8 cellular contexts compared by ENCODE assay signal in the genomic region with DNA sequence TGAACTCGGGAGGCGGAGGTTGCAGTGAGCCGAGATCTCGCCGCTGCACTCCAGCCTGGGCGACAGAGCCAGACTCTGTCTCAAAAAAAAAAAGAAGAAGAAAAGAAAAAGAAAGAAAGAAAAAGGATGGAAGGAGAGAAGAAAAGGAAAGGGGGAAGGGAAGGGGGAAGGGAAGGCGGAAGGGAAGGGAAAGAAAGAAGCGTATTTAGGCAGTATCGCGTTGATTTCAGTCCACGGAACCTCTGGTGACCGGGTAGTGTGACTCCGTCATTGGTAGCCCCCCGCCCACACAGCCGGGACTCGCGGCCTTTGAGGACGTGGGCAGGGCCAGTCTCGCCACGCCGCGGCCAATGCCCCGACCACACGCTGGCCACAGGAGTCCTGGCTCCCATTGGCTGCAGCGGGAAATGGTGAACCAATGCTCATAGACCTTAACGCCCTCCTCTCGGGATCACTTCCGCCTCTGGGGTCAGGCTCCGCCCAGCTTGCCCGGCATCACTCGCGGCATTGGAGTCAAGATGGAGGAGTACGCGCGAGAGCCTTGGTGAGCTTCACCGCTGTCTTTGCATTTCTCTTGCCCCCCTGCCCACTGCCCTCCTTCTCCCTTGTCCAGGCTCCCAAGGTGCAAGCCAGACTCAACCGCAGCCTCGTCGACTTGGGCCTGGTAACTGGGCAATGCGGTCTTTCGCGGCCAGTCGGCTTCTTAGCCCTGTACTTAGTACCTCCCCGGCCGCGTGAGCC. TPM values are rescaled to one million over a fixed set of nuclear protein-coding genes. Genes with fewer than 3 reads are reported as not detected.
DNase-seq lines count a peak whose midpoint lies in the region; ATAC-seq and TF ChIP-seq lines count a peak whose summit lies in the region.

A gene (plus strand): TSS at position 495 of the 741 bp plus-strand sequence. CDS start 24 bp downstream, at position 519.

- H3K4me2 ChIP-seq in SK-N-SH = peak within 1 kb of the TSS; percentile 80

- H3K9me2 ChIP-seq in SK-N-SH = no peaks in the 10 kb centered on the region

- peak; percentile 11 to 90 for TF ChIP-seq POLR2A in suprapubic skin (IDR thresholded peaks at IDR 0.05)

- TF ChIP-seq EP300 in SK-N-SH (IDR thresholded peaks at IDR 0.05; ENCODE audit: borderline replicate concordance in 1 of 2, low read depth in 1 of 2, low read length in 1 of 2) = no peak
- no peak for TF ChIP-seq EP300 in suprapubic skin (IDR thresholded peaks at IDR 0.05)

- CTCF ChIA-PET in SK-N-SH (lab: Yijun Ruan, JAX) = interaction anchor here (0.9 to 6.4 kb wide), 5 partner anchors 9 to 60 kb away, joined by 3 to 49 read pairs (median 4); a partner anchor contains a TSS

- H3K4me3 ChIP-seq in SK-N-SH (ENCODE audit: low read depth in 2 of 2, low read length in 1 of 2) (peak within 1 kb of the TSS; percentile 84 to 98), suprapubic skin (peak within 1 kb of the TSS; percentile 95)

- peaks cover 19 to 26% of the 10 kb centered on the region in 2 experiments for H3K36me3 ChIP-seq in SK-N-SH (replicated peaks in 1 of 2; ENCODE audit: control insufficient read depth in 1 of 2, insufficient read depth in 2 of 2, low read length in 1 of 2)
- peaks cover 27% of the 10 kb centered on the region for H3K36me3 ChIP-seq in suprapubic skin

- H3K9ac ChIP-seq in SK-N-SH = peak within 1 kb of the TSS; percentile 94

- peaks cover 10% of the 10 kb centered on the region for H4K20me1 ChIP-seq in SK-N-SH (ENCODE audit: insufficient read depth)

- peaks cover 0 to 3% of the 10 kb centered on the region in 2 experiments; a peak in 2 of 4 replicates for H3K4me1 ChIP-seq in SK-N-SH (ENCODE audit: control insufficient read depth in 1 of 2, insufficient read depth in 2 of 2, low read depth in 1 of 2, low read length in 1 of 2)
- peaks cover 22% of the 10 kb centered on the region for H3K4me1 ChIP-seq in suprapubic skin

- H3K27me3 ChIP-seq in SK-N-SH (ENCODE audit: insufficient read depth) = no peaks in the 10 kb centered on the region
- H3K27me3 ChIP-seq in suprapubic skin = no peaks in the 10 kb centered on the region

- DNase-seq in GM04504 (ENCODE audit: low read depth) = peak; percentile 98
- peak; percentile 99 for DNase-seq in NCI-H1048 (lab: John Stamatoyannopoulos, UW)
- peak; percentile 94 for DNase-seq in SK-N-SH
- peak; percentile 94 for DNase-seq in activated naive CD4-positive, alpha-beta T cell treated with anti-CD3 and anti-CD28 coated beads, Interleukin-2, amount 50 U/mL, for 16 hours
- peak; percentile 98 for DNase-seq in globus pallidus (ENCODE audit: low spot score)
- peak; percentile 62 to 99 (median 95) for DNase-seq in nucleus accumbens (lab: John Stamatoyannopoulos, UW)
- DNase-seq in suprapubic skin (ENCODE audit: low spot score in 2 of 2) = peak; percentile 98

- WGBS in SK-N-SH (ENCODE audit: low lambda C conversion rate) = 2% methylated on average over 32 of the region's 46 CpGs
- WGBS in suprapubic skin = under 1% methylated on average over 34 of the region's 46 CpGs

- TF ChIP-seq RAD21 in SK-N-SH (IDR thresholded peaks at IDR 0.05; ENCODE audit: low read length) = no peak

- H2AFZ ChIP-seq in SK-N-SH (ENCODE audit: low read depth) = peak within 1 kb of the TSS; percentile 98

- ATAC-seq in HG02571 (IDR thresholded peaks at IDR 0.05; ENCODE audit: unreplicated experiment) = peak; percentile 100

- TF ChIP-seq CTCF in SK-N-SH (IDR thresholded peaks at IDR 0.05) (no peak), suprapubic skin (IDR thresholded peaks at IDR 0.05) (no peak)

- peaks cover 57% of the 10 kb centered on the region for H3K79me2 ChIP-seq in SK-N-SH (ENCODE audit: insufficient read depth)

- peak within 1 kb of the TSS; percentile 81 to 94 for H3K27ac ChIP-seq in SK-N-SH (ENCODE audit: low read depth in 2 of 2, low read length in 1 of 2)
- H3K27ac ChIP-seq in suprapubic skin = peak within 1 kb of the TSS; percentile 88

- H3K9me3 ChIP-seq in SK-N-SH (no peaks in the 10 kb centered on the region), suprapubic skin (no peaks in the 10 kb centered on the region)

- H3F3A ChIP-seq in SK-N-SH (replicated peaks; ENCODE audit: insufficient read depth) = peaks cover 11% of the 10 kb centered on the region

- POLR2A ChIA-PET in SK-N-SH (lab: Yijun Ruan, JAX) = interaction anchor here (0.6 to 1.2 kb wide), 6 partner anchors 9 to 63 kb away, joined by 3 to 6 read pairs (median 3); a partner anchor contains a TSS

TF ChIP-seq in SK-N-SH, 30 proteins besides CTCF, POLR2A, EP300 and RAD21 (continues in another document):
- TF ChIP-seq, protein P1, sequence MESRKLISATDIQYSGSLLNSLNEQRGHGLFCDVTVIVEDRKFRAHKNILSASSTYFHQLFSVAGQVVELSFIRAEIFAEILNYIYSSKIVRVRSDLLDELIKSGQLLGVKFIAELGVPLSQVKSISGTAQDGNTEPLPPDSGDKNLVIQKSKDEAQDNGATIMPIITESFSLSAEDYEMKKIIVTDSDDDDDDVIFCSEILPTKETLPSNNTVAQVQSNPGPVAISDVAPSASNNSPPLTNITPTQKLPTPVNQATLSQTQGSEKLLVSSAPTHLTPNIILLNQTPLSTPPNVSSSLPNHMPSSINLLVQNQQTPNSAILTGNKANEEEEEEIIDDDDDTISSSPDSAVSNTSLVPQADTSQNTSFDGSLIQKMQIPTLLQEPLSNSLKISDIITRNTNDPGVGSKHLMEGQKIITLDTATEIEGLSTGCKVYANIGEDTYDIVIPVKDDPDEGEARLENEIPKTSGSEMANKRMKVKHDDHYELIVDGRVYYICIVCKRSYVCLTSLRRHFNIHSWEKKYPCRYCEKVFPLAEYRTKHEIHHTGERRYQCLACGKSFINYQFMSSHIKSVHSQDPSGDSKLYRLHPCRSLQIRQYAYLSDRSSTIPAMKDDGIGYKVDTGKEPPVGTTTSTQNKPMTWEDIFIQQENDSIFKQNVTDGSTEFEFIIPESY (IDR thresholded peaks at IDR 0.05; ENCODE audit: borderline replicate concordance, low read depth) = peak; percentile 90
- TF ChIP-seq FOXJ3 (CRISPR knock-in tag; IDR thresholded peaks at IDR 0.05) (no peak), SIN3A (IDR thresholded peaks at IDR 0.05; ENCODE audit: borderline replicate concordance, low read depth, low read length) (peak; percentile 81; the same call in 1 of the 2 replicates), MEF2A (IDR thresholded peaks at IDR 0.05; ENCODE audit: borderline replicate concordance, low read depth) (no peak), RXRA (IDR thresholded peaks at IDR 0.05; ENCODE audit: borderline replicate concordance, low read depth) (no peak), RFX5 (IDR thresholded peaks at IDR 0.05; ENCODE audit: low read length) (peak; percentile 71), GABPA (IDR thresholded peaks at IDR 0.05; ENCODE audit: low read depth) (peak; percentile 87), POLR2AphosphoS5 (IDR thresholded peaks at IDR 0.05; ENCODE audit: low read depth, low read length) (peak; percentile 96), NRF1 (IDR thresholded peaks at IDR 0.05; ENCODE audit: low read depth, low read length) (no peak), TEAD4 (IDR thresholded peaks at IDR 0.05; ENCODE audit: borderline replicate concordance, insufficient read depth) (no peak), EZH2phosphoT487 (IDR thresholded peaks at IDR 0.05; ENCODE audit: borderline replicate concordance, low read depth) (no peak), RCOR1 (IDR thresholded peaks at IDR 0.05; ENCODE audit: low read length) (no peak)
- TF ChIP-seq, protein P2, sequence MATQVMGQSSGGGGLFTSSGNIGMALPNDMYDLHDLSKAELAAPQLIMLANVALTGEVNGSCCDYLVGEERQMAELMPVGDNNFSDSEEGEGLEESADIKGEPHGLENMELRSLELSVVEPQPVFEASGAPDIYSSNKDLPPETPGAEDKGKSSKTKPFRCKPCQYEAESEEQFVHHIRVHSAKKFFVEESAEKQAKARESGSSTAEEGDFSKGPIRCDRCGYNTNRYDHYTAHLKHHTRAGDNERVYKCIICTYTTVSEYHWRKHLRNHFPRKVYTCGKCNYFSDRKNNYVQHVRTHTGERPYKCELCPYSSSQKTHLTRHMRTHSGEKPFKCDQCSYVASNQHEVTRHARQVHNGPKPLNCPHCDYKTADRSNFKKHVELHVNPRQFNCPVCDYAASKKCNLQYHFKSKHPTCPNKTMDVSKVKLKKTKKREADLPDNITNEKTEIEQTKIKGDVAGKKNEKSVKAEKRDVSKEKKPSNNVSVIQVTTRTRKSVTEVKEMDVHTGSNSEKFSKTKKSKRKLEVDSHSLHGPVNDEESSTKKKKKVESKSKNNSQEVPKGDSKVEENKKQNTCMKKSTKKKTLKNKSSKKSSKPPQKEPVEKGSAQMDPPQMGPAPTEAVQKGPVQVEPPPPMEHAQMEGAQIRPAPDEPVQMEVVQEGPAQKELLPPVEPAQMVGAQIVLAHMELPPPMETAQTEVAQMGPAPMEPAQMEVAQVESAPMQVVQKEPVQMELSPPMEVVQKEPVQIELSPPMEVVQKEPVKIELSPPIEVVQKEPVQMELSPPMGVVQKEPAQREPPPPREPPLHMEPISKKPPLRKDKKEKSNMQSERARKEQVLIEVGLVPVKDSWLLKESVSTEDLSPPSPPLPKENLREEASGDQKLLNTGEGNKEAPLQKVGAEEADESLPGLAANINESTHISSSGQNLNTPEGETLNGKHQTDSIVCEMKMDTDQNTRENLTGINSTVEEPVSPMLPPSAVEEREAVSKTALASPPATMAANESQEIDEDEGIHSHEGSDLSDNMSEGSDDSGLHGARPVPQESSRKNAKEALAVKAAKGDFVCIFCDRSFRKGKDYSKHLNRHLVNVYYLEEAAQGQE (IDR thresholded peaks at IDR 0.05; ENCODE audit: low read depth, low read length) = no peak
- TF ChIP-seq, protein P3, sequence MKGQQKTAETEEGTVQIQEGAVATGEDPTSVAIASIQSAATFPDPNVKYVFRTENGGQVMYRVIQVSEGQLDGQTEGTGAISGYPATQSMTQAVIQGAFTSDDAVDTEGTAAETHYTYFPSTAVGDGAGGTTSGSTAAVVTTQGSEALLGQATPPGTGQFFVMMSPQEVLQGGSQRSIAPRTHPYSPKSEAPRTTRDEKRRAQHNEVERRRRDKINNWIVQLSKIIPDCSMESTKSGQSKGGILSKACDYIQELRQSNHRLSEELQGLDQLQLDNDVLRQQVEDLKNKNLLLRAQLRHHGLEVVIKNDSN (IDR thresholded peaks at IDR 0.05; ENCODE audit: borderline replicate concordance, low read depth) = no peak
- TF ChIP-seq, protein P4, sequence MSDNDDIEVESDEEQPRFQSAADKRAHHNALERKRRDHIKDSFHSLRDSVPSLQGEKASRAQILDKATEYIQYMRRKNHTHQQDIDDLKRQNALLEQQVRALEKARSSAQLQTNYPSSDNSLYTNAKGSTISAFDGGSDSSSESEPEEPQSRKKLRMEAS (IDR thresholded peaks at IDR 0.05; ENCODE audit: low read depth) = peak; percentile 85; the same call in 1 of the 2 replicates

RNA-seq across cellular contexts. Expression of the gene that starts here (rescaled TPM):
- 33.6 and 51.6 TPM in 2 replicates for polyA plus RNA-seq in SK-N-SH (2012; rRNA removed)
- polyA plus RNA-seq in SK-N-SH (2012; cell fraction: cytosol; rRNA removed) = 59.3 and 72.7 TPM in 2 replicates
- polyA plus RNA-seq in SK-N-SH (2012; cell fraction: nucleus; rRNA removed) = 20.6 and 39.2 TPM in 2 replicates
- 10 to 100 TPM; 18.8 to 24.8 (median 21.3) TPM for total RNA-seq in suprapubic skin

Comparison
In these comparisons a context has a peak if more than half of its experiments do, and no peak if none do; other contexts are left out.
1. Peak in every context shown above with its lines: DNase-seq, ATAC-seq, H3K4me3 ChIP-seq and H3K27ac ChIP-seq.